33 cellular contexts compared by ENCODE assay signal in the genomic region with DNA sequence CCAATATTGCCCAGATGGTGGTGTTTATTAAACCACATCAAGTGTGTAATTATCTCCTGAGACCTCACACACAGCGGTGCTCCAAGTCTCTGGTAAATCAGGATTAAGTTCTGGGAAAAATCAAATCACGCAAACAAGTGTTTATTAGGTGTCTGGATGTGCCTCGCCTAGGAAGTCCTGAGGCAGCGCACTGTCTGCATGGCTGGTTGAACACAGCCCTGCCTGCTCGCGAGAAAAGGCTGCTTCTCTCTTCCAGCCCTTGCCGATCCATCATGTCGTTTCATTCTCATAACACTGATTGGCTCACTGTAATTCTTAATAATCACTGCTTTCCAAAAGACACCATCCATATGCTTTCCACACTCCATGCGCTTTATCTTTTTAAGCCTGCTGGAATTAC.
"Had no signal": no experiment of that assay in that cellular context is flagged by ENCODE, and none has a peak within 500 bp of the region (broad histone marks: within the 10 kb centered on the region; RNA-seq: fewer than 3 reads in every experiment).

No MANE protein-coding gene starts in this region.

- H3K4me3 ChIP-seq: Peyer's patch had no signal

- H3K27ac ChIP-seq: brain microvascular endothelial cell, Peyer's patch, VCaP had no signal

- H3K36me3 ChIP-seq: brain microvascular endothelial cell, Peyer's patch had no signal

- H3K4me1 ChIP-seq: Peyer's patch had no signal

- DNase-seq: activated CD4-positive, alpha-beta T cell treated with anti-CD3 and anti-CD28 coated beads for 1 hour; activated CD4-positive, alpha-beta T cell treated with anti-CD3 and anti-CD28 coated beads for 48 hours; activated CD4-positive, alpha-beta T cell treated with anti-CD3 and anti-CD28 coated beads, Interleukin-2, amount 50 U/mL, for 4 hours; activated CD4-positive, CD25-positive, alpha-beta regulatory T cell; activated CD8-positive, alpha-beta T cell treated with anti-CD3 and anti-CD28 coated beads for 36 hours; activated effector memory CD4-positive, alpha-beta T cell treated with anti-CD3 and anti-CD28 coated beads, Interleukin-2, amount 50 U/mL, for 16 hours; activated naive CD4-positive, alpha-beta T cell; activated naive CD4-positive, alpha-beta T cell treated with anti-CD3 and anti-CD28 coated beads, Interleukin-2, amount 50 U/mL, for 16 hours; activated naive CD8-positive, alpha-beta T cell treated with anti-CD3 and anti-CD28 coated beads for 36 hours; activated T-cell treated with anti-CD3 and anti-CD28 coated beads, Interleukin-2, amount 50 U/mL, for 1 hour; activated T-cell treated with anti-CD3 and anti-CD28 coated beads, Interleukin-2, amount 50 U/mL, for 72 hours; amniotic stem cell; aorta; brain microvascular endothelial cell; Karpas-422; KBM-7; NCI-H1105; NCI-H1417 treated with DMSO at 0.1 percent for 48 hours; NCI-H187 treated with DMSO at 0.1 percent for 48 hours; NCI-H2081; NCI-H446; NCI-H510A treated with DMSO at 0.1 percent for 48 hours; NK-92 treated with Interleukin-12 subunit alpha and Interleukin-12 subunit beta, amount 100 ng/mL, for 24 hours; PC-3; Peyer's patch; RPMI8226; SIG-M5; SW 1271; T-helper 1 cell; T-helper 2 cell; T-helper 9 cell had no signal

- ATAC-seq: activated CD8-positive, alpha-beta T cell treated with anti-CD3 and anti-CD28 coated beads for 36 hours; activated T-cell treated with anti-CD3 and anti-CD28 coated beads, Interleukin-2, amount 50 U/mL, for 72 hours; activated T-helper 17 cell treated with anti-CD3 and anti-CD28 coated beads, Interleukin-2, amount 50 U/mL, for 72 hours; PC-3 had no signal

- H3K27me3 ChIP-seq: Peyer's patch had no signal

- H3K9me3 ChIP-seq: Peyer's patch had no signal
